Comparison of ENCODE assay signal across 8 cellular contexts in the genomic region with DNA sequence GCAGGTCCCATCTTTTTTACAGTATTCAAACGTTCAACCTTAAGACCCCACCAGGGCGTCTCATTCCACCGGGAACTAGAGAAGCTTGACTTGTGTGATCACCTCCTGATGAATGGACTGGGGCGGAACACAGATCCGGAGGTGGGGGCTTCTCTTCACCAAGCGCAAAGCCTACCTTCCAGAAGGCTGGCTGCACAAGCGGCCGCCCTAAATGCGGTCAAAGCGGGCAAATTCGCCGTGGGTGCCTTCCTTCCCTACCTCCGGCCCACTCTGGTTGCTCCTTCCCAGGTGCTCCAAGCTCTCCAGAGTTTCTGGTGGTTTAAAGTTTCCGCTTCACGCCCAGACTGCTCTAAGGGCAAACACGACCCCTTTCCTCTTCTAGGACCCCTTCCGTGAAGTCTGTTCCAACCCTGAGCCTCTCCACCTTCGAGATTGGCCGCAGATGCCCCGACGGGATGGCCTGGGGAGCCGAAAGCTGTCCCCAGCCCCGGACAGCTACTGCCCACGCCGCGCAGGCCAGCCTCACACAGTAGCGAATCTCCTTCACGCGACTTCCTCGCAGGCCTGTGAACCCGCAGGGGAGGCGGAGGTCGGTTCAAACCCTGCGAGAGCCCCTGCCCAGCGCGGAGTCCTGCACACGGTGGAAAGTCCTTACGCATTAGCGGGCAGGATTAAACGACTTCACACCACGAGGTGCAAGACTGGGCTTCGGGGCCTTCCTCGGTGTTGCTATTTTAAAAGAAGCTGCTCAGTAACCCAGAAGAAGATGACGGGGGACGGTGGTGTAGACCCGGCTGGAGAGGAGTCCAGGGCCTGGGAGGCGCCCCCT. TPM values are rescaled to one million over a fixed set of nuclear protein-coding genes. Genes with fewer than 3 reads are reported as not detected.
DNase-seq lines count a peak whose midpoint lies in the region; ATAC-seq and TF ChIP-seq lines count a peak whose summit lies in the region.

No MANE protein-coding gene starts in this region.

- peaks cover 35% of the 10 kb centered on the region for H3K4me1 ChIP-seq in PC-9 (replicated peaks; ENCODE audit: insufficient read depth)
- peaks cover 18 to 39% (median 26%) of the 10 kb centered on the region in 4 donors for H3K4me1 ChIP-seq in stomach

- BruUV-seq in PC-9 (replicated peaks; lab: Mats Ljungman, UMichigan), result TSS peak; percentile 77

- 51 to 71% (median 68%) methylated on average over 39 to 47 of the region's 47 CpGs for WGBS in stomach, 5 donors

- TF ChIP-seq EP300 in stomach (IDR thresholded peaks at IDR 0.05), result no peak

- H3K9me3 ChIP-seq in PC-9 (ENCODE audit: insufficient read depth, low read depth) (no peaks in the 10 kb centered on the region), stomach (no peaks in the 10 kb centered on the region)

- DNase-seq in PC-9 (no peak), stomach (no peak), pons (ENCODE audit: low spot score) (no peak), NCI-H1105 treated with DMSO at 0.1 percent for 48 hours (lab: John Stamatoyannopoulos, UW) (no peak)

- peaks cover 14% of the 10 kb centered on the region for H3F3A ChIP-seq in PC-9 (ENCODE audit: insufficient read depth, low read depth)

- POLR2A ChIA-PET in PC-9 (lab: Charles Lee; ENCODE audit: unreplicated experiment), result interaction anchor here (1.5 kb wide), 1 partner anchor 79 kb away, joined by 10 read pairs; no protein-coding TSS in a partner anchor

- ATAC-seq in HG02759 (IDR thresholded peaks at IDR 0.05; ENCODE audit: unreplicated experiment), result no peak
- ATAC-seq in HG03039 (IDR thresholded peaks at IDR 0.05; ENCODE audit: unreplicated experiment), result no peak

- peak overlapping the region; percentile 84 for H2AFZ ChIP-seq in PC-9

- no peak for TF ChIP-seq CTCF in PC-9 (conservative IDR thresholded peaks at IDR 0.05)
- TF ChIP-seq CTCF in brain (conservative IDR thresholded peaks at IDR 0.05), result no peak
- TF ChIP-seq CTCF in stomach (IDR thresholded peaks at IDR 0.05), result no peak

- peak overlapping the region; percentile 82 for H3K4me2 ChIP-seq in PC-9

- H3K4me3 ChIP-seq in PC-9 (peak overlapping the region; percentile 67), stomach (peak overlapping the region; percentile 73 to 90 (median 88))

- H3K36me3 Mint-ChIP-seq in brain, result no peaks in the 10 kb centered on the region

- peak overlapping the region in 2 of 5 experiments; percentile 63 to 88 for H3K27ac Mint-ChIP-seq in brain

- H3K36me3 ChIP-seq in PC-9 (ENCODE audit: low read depth), result no peaks in the 10 kb centered on the region
- no peaks in the 10 kb centered on the region for H3K36me3 ChIP-seq in stomach

- H3K27me3 ChIP-seq in PC-9 (ENCODE audit: insufficient read depth, low read depth) (no peaks in the 10 kb centered on the region), layer of hippocampus (ENCODE audit: control insufficient read depth, insufficient read depth, low read length) (no peaks in the 10 kb centered on the region), stomach (peaks cover 0 to 28% (median 0%) of the 10 kb centered on the region in 3 donors)

- no peak for TF ChIP-seq POLR2A in stomach (IDR thresholded peaks at IDR 0.05)

- peaks cover 28% of the 10 kb centered on the region for H3K79me2 ChIP-seq in PC-9 (ENCODE audit: low read depth)

- H3K9me3 Mint-ChIP-seq in brain, result peaks cover 0 to 6% (median 0%) of the 10 kb centered on the region in 5 experiments

- intact Hi-C loops in PC-9 (cut with micrococcal nuclease; ENCODE audit: unreplicated experiment), result loop anchor here (2.0 to 5.0 kb wide), 2 partner anchors 23 to 85 kb away; no protein-coding TSS in a partner anchor
- intact Hi-C loops in stomach (cut with DNase I; ENCODE audit: low total_unique reads), result no loop called here

- H3K9me2 ChIP-seq in PC-9 (ENCODE audit: insufficient read depth), result no peaks in the 10 kb centered on the region

- peaks cover 20% of the 10 kb centered on the region for H3K4me1 Mint-ChIP-seq in brain

- H4K20me1 ChIP-seq in PC-9 (ENCODE audit: insufficient read depth), result peaks cover 11% of the 10 kb centered on the region; the same call in 1 of the 2 replicates

- H3K4me3 Mint-ChIP-seq in brain, result peak overlapping the region; percentile 52 to 90 (median 77)

- CTCF ChIA-PET in PC-9 (lab: Charles Lee), result no interaction called here

- H3K27ac ChIP-seq in PC-9, result peak overlapping the region; percentile 89
- peak overlapping the region; percentile 86 for H3K27ac ChIP-seq in layer of hippocampus (ENCODE audit: low read depth, low read length)
- peak overlapping the region; percentile 92 to 98 (median 97) for H3K27ac ChIP-seq in stomach

- H3K27me3 Mint-ChIP-seq in brain, result peaks cover 48% of the 10 kb centered on the region

RNA-seq across cellular contexts. Expression of a gene that starts 1.6 kb away (rescaled TPM):
- 42.3 and 46.5 TPM in 2 replicates for total RNA-seq in PC-9 (2021)
- 1.9 TPM for polyA plus RNA-seq in brain (ENCODE audit: insufficient read depth, low read depth, low replicate concordance)
- total RNA-seq in stomach, result 10 to 100 TPM; 30.9 to 59.1 (median 35.4) TPM
- polyA plus RNA-seq in stomach, result 1 to 10 TPM; 2.6 to 6.0 (median 4.9) TPM
